In genomic region chr6:85451586-85452306, GRCh38 we compare ENCODE assay signal across 11 cellular contexts. TPM values are rescaled to one million over a fixed set of nuclear protein-coding genes. Genes with fewer than 3 reads are reported as not detected.
DNase-seq lines count a peak whose midpoint lies in the region; ATAC-seq and TF ChIP-seq lines count a peak whose summit lies in the region.
"Had no signal": no experiment of that assay in that cellular context is flagged by ENCODE, and none has a peak within 500 bp of the region (broad histone marks: within the 10 kb centered on the region; RNA-seq: fewer than 3 reads in every experiment).

No MANE protein-coding gene starts in this region.

- H3K27ac Mint-ChIP-seq in Calu3 (ENCODE audit: unreplicated experiment) = peak overlapping the region; percentile 89
- H3K27ac Mint-ChIP-seq in natural killer cell treated with Interleukin-12 subunit alpha and Interleukin-12 subunit beta and Interleukin-15 and Interleukin-18, amount 100 ng/mL, for 72 hours = no peak overlapping the region

- H3K27me3 Mint-ChIP-seq in Calu3 (ENCODE audit: unreplicated experiment) = no peaks in the 10 kb centered on the region
- H3K27me3 Mint-ChIP-seq in natural killer cell treated with Interleukin-12 subunit alpha and Interleukin-12 subunit beta and Interleukin-15 and Interleukin-18, amount 100 ng/mL, for 72 hours = peaks cover 52 to 79% of the 10 kb centered on the region in 2 donors

- H3K27me3 ChIP-seq in RWPE2 (ENCODE audit: insufficient read depth, poor library complexity, severe bottlenecking) = no peaks in the 10 kb centered on the region
- H3K27me3 ChIP-seq in sigmoid colon = no peaks in the 10 kb centered on the region

- no peak for ATAC-seq in RWPE2 (ENCODE audit: low read depth)
- no peak for ATAC-seq in natural killer cell treated with Interleukin-12 subunit alpha and Interleukin-12 subunit beta and Interleukin-15 and Interleukin-18, amount 100 ng/mL, for 72 hours
- ATAC-seq in GM21786 (IDR thresholded peaks at IDR 0.05; ENCODE audit: unreplicated experiment) = no peak

- H3K4me3 Mint-ChIP-seq in Calu3 (ENCODE audit: low read depth, unreplicated experiment) = peak overlapping the region; percentile 99
- no peak overlapping the region for H3K4me3 Mint-ChIP-seq in natural killer cell treated with Interleukin-12 subunit alpha and Interleukin-12 subunit beta and Interleukin-15 and Interleukin-18, amount 100 ng/mL, for 72 hours

- no peak for TF ChIP-seq POLR2A in sigmoid colon (IDR thresholded peaks at IDR 0.05)

- H3K27ac ChIP-seq in RWPE2 (ENCODE audit: poor library complexity, severe bottlenecking) (peak overlapping the region; percentile 99), epithelial cell of prostate (peak overlapping the region; percentile 98), sigmoid colon (peak overlapping the region; percentile 87 to 94 (median 89))

- WGBS in sigmoid colon, 2 donors = 17 to 26% methylated on average over 4 of the region's 4 CpGs

- H3K9me3 ChIP-seq in RWPE2 (ENCODE audit: severe bottlenecking) (no peaks in the 10 kb centered on the region), sigmoid colon (no peaks in the 10 kb centered on the region)

- no peak for TF ChIP-seq CTCF in Calu3 (IDR thresholded peaks at IDR 0.05; ENCODE audit: unreplicated experiment)
- TF ChIP-seq CTCF in RWPE2 (IDR thresholded peaks at IDR 0.05; ENCODE audit: poor library complexity, severe bottlenecking) = no peak
- TF ChIP-seq CTCF in sigmoid colon (IDR thresholded peaks at IDR 0.05) = no peak

- intact Hi-C loops in Calu3 (cut with micrococcal nuclease; ENCODE audit: unreplicated experiment) (loop anchor here (1.0 to 2.0 kb wide), 2 partner anchors 31 to 48 kb away; no protein-coding TSS in a partner anchor), sigmoid colon (cut with DNase I) (no loop called here)

- H3K36me3 ChIP-seq in RWPE2 (ENCODE audit: low read depth) (peaks cover 48% of the 10 kb centered on the region), sigmoid colon (no peaks in the 10 kb centered on the region)

- no peaks in the 10 kb centered on the region for H3K9me3 Mint-ChIP-seq in Calu3 (ENCODE audit: low read depth, unreplicated experiment)
- H3K9me3 Mint-ChIP-seq in natural killer cell treated with Interleukin-12 subunit alpha and Interleukin-12 subunit beta and Interleukin-15 and Interleukin-18, amount 100 ng/mL, for 72 hours = no peaks in the 10 kb centered on the region

- CTCF ChIA-PET in Calu3 (lab: Charles Lee) = interaction anchor here (0.6 to 2.6 kb wide), 6 partner anchors 18 to 198 kb away, joined by 3 to 16 read pairs (median 3); no protein-coding TSS in a partner anchor

- DNase-seq in Calu3 (no peak), RWPE2 (ENCODE audit: low spot score) (no peak), epithelial cell of prostate (ENCODE audit: low read depth, low spot score) (no peak), sigmoid colon (no peak), COR-L47 (lab: John Stamatoyannopoulos, UW) (no peak), NCI-H2107 treated with DMSO at 0.1 percent for 48 hours (lab: John Stamatoyannopoulos, UW; ENCODE audit: unreplicated experiment) (no peak)
- DNase-seq in natural killer cell treated with Interleukin-12 subunit alpha and Interleukin-12 subunit beta and Interleukin-15 and Interleukin-18, amount 100 ng/mL, for 72 hours (ENCODE audit: low spot score) = no peak
- DNase-seq: KBM-7, kidney glomerular epithelial cell had no signal

- peaks cover 42% of the 10 kb centered on the region for H3K4me1 ChIP-seq in RWPE2 (ENCODE audit: insufficient read depth, poor library complexity, severe bottlenecking)
- peaks cover 0 to 37% (median 27%) of the 10 kb centered on the region in 4 donors for H3K4me1 ChIP-seq in sigmoid colon

- H3K4me1 Mint-ChIP-seq in Calu3 (ENCODE audit: low read depth, unreplicated experiment) = peaks cover 64% of the 10 kb centered on the region
- peaks cover 18 to 27% of the 10 kb centered on the region in 2 donors for H3K4me1 Mint-ChIP-seq in natural killer cell treated with Interleukin-12 subunit alpha and Interleukin-12 subunit beta and Interleukin-15 and Interleukin-18, amount 100 ng/mL, for 72 hours (ENCODE audit: low read depth in 2 of 2)

- H3K4me3 ChIP-seq in RWPE2 (ENCODE audit: severe bottlenecking) (peak overlapping the region; percentile 64), sigmoid colon (peak overlapping the region; percentile 2 to 82 (median 75))

- BruUV-seq in Calu3 (replicated peaks; lab: Mats Ljungman, UMichigan) = no TSS peak

- no peak for TF ChIP-seq EP300 in sigmoid colon (IDR thresholded peaks at IDR 0.05)

- peaks cover 27% of the 10 kb centered on the region for H3K36me3 Mint-ChIP-seq in Calu3 (ENCODE audit: insufficient read depth, unreplicated experiment)
- H3K36me3 Mint-ChIP-seq in natural killer cell treated with Interleukin-12 subunit alpha and Interleukin-12 subunit beta and Interleukin-15 and Interleukin-18, amount 100 ng/mL, for 72 hours = no peaks in the 10 kb centered on the region
- H3K36me3 Mint-ChIP-seq: brain had no signal

RNA-seq across cellular contexts. Expression of gene NT5E, which starts 1.9 kb away (rescaled TPM):
- total RNA-seq in Calu3 (2022) = 52.8 and 76.5 TPM in 2 replicates
- 10 to 100 TPM; 21.7 to 70.3 (median 33.1) TPM for total RNA-seq in sigmoid colon
- polyA plus RNA-seq in sigmoid colon = 10 to 100 TPM in 2 of 3 donors, 1 to 10 TPM in 1; 4.6 to 19.2 (median 12.7) TPM
- total RNA-seq in natural killer cell treated with Interleukin-12 subunit alpha and Interleukin-12 subunit beta and Interleukin-15 and Interleukin-18, amount 100 ng/mL, for 72 hours = under 1 TPM in 1 of 2 donors, not detected in 1; 0.56 TPM

Comparison
In these comparisons a context has a peak if more than half of its experiments do, and no peak if none do; other contexts are left out.
1. RNA of gene NT5E, which starts 1.9 kb away (total RNA-seq): 52.8 to 76.5 TPM in Calu3 and 21.7 to 70.3 TPM in sigmoid colon; 0.56 TPM in natural killer cell treated with Interleukin-12 subunit alpha and Interleukin-12 subunit beta and Interleukin-15 and Interleukin-18, amount 100 ng/mL, for 72 hours; every median in the first group is over 10 times any median in the second.
2. Peak in every context shown above with its lines, with median percentiles within 50 percentile points of each other: H3K27ac ChIP-seq.